ENCODE assay signal across 12 cellular contexts in the genomic region with DNA sequence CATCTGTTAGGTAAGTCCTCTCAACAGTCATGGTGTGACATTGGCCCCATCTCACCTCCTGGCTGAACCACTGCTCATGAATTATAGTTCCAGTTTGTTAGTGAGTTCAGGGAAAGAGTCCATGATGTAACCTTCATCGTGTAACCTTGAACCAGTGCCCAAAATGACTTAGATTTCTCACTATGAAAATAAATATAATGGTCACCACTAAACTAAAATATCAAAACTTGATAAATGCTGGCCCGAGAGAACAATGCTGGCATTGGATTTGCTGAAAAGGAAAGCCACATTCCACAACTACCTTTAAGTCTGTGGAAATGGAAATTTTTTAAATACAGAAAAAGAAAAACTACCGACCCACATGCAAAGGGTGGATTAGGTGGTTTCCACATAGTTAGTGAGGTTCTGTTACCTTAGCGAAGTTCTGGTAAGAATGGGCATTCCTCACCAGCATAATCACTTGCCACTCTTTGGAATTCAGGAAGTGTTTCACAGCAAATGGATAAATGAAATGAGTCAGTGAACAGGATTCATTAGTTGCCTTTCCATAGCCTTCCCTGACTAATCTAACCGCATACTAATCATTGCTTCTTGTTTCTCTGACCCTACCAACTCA.
A peak's percentile ranks its signal among the peaks of the same experiment; 100 is the strongest.
DNase-seq lines count a peak whose midpoint lies in the region; FAIRE-seq and TF ChIP-seq lines count a peak whose summit lies in the region.
"Had no signal": no experiment of that assay in that cellular context is flagged by ENCODE, and none has a peak within 500 bp of the region (broad histone marks: within the 10 kb centered on the region; RNA-seq: fewer than 3 reads in every experiment).

No MANE protein-coding gene starts in this region.

- H3K36me3 ChIP-seq in small intestine (ENCODE audit: control insufficient read depth in 2 of 2, insufficient read depth in 2 of 2, low read length in 2 of 2): no peaks in the 10 kb centered on the region

- H3K4me3 ChIP-seq in coronary artery (no peak overlapping the region), small intestine (ENCODE audit: low read depth in 1 of 2, low read length in 2 of 2) (no peak overlapping the region)

- no peaks in the 10 kb centered on the region for H3K9me3 ChIP-seq in small intestine (ENCODE audit: control insufficient read depth, low read depth)

- WGBS in small intestine, 3 donors: 74 to 85% (median 80%) methylated on average over 5 of the region's 5 CpGs

- in situ Hi-C loops in Caki2 (cut with HindIII; ENCODE audit: low pct_unique_long_range_greater_than_20kb, low sequenced_read_pairs): no loop called here

- DNase-seq in Caki2 (ENCODE audit: low read depth) (peak; percentile 93), NCI-H226 (peak; percentile 98), coronary artery (ENCODE audit: low spot score) (no peak), lung microvascular endothelial cell (ENCODE audit: low read depth in 2 of 2) (peak; percentile 87 to 93), small intestine (no peak), NCI-H446 treated with DMSO at 0.1 percent for 48 hours (lab: John Stamatoyannopoulos, UW) (no peak), COLO829 (ENCODE audit: low spot score) (no peak), germinal center (ENCODE audit: low spot score) (no peak)
- DNase-seq: activated T-cell treated with anti-CD3 and anti-CD28 coated beads, Interleukin-2, amount 50 U/mL, for 24 hours; hypothalamus; NCI-H2029; stimulated activated CD4-positive, alpha-beta T cell treated with anti-CD3 and anti-CD28 coated beads, Interleukin-12 subunit alpha, Interleukin-12 subunit beta, amount 100 ng/mL, for 4 hours had no signal

- TF ChIP-seq CTCF in coronary artery (IDR thresholded peaks at IDR 0.05): no peak

- H3K27ac ChIP-seq in coronary artery (peak overlapping the region; percentile 50 to 55), small intestine (ENCODE audit: low read depth in 1 of 2, low read length in 1 of 2) (no peak overlapping the region)

- H3K27me3 ChIP-seq in small intestine (ENCODE audit: control insufficient read depth in 2 of 2, insufficient read depth in 2 of 2, low read length in 2 of 2): no peaks in the 10 kb centered on the region

- no peak for FAIRE-seq in small intestine (lab: Jason Lieb, UNC)

- no peaks in the 10 kb centered on the region for H3K4me1 ChIP-seq in small intestine (ENCODE audit: control insufficient read depth in 2 of 2, insufficient read depth in 1 of 2, low read depth in 1 of 2, low read length in 1 of 2)

Comparison
In these comparisons a context has a peak if more than half of its experiments do, and no peak if none do; other contexts are left out.
1. DNase-seq: peak in Caki2 (single experiment), NCI-H226 (single experiment) and lung microvascular endothelial cell (2 of 2); none in coronary artery (single experiment), small intestine (single experiment), NCI-H446 treated with DMSO at 0.1 percent for 48 hours (single experiment), COLO829 (single experiment) and germinal center (single experiment).
2. H3K27ac ChIP-seq: peak in coronary artery (2 of 2); none in small intestine (0 of 2).